ENCODE assay signal across 21 cellular contexts in genomic region chr15:29835301-29835700, GRCh38. TPM values are rescaled to one million over a fixed set of nuclear protein-coding genes. Genes with fewer than 3 reads are reported as not detected.
DNase-seq lines count a peak whose midpoint lies in the region; ATAC-seq and TF ChIP-seq lines count a peak whose summit lies in the region.
"Had no signal": no experiment of that assay in that cellular context is flagged by ENCODE, and none has a peak within 500 bp of the region (broad histone marks: within the 10 kb centered on the region; RNA-seq: fewer than 3 reads in every experiment).

No MANE protein-coding gene starts in this region.

- ATAC-seq in GM23338 (no peak), HG03139 (IDR thresholded peaks at IDR 0.05; ENCODE audit: unreplicated experiment) (no peak)
- ATAC-seq: CD8-positive, alpha-beta T cell; K562; T-cell had no signal

- H3K27ac ChIP-seq in GM23338 (ENCODE audit: low read depth) (no peak overlapping the region), brain microvascular endothelial cell (no peak overlapping the region)
- H3K27ac ChIP-seq: Peyer's patch had no signal

- in situ Hi-C loops in brain microvascular endothelial cell (cut with HindIII; ENCODE audit: low pct_ligation_motif_present, low sequenced_read_pairs) = no loop called here

- H4K20me1 ChIP-seq in GM23338 (replicated peaks; ENCODE audit: insufficient read depth) = no peaks in the 10 kb centered on the region

- TF ChIP-seq CTCF in GM23338 (conservative IDR thresholded peaks at IDR 0.05; ENCODE audit: low read depth in 2 of 2) (no peak), brain microvascular endothelial cell (IDR thresholded peaks at IDR 0.05; ENCODE audit: low read depth, low read length, missing control alignments) (no peak), fibroblast of pulmonary artery (IDR thresholded peaks at IDR 0.05; ENCODE audit: low read length, missing control alignments) (no peak)

- H3K4me3 ChIP-seq in GM23338 (no peak overlapping the region), brain microvascular endothelial cell (ENCODE audit: low read depth, low read length) (no peak overlapping the region), fibroblast of pulmonary artery (replicated peaks; ENCODE audit: low read depth, low read length) (no peak overlapping the region)
- H3K4me3 ChIP-seq: esophagus squamous epithelium, K562, Peyer's patch had no signal

- no peaks in the 10 kb centered on the region for H3K4me1 ChIP-seq in GM23338 (ENCODE audit: insufficient read depth)
- H3K4me1 ChIP-seq: Peyer's patch had no signal

- H3K36me3 Mint-ChIP-seq in GM23338 (ENCODE audit: low read depth) = no peaks in the 10 kb centered on the region
- H3K36me3 Mint-ChIP-seq: CD8-positive, alpha-beta T cell; T-cell had no signal

- no peaks in the 10 kb centered on the region for H3K36me3 ChIP-seq in GM23338 (ENCODE audit: insufficient read depth)
- no peaks in the 10 kb centered on the region for H3K36me3 ChIP-seq in brain microvascular endothelial cell (replicated peaks)
- H3K36me3 ChIP-seq: esophagus squamous epithelium, Peyer's patch had no signal

- no peaks in the 10 kb centered on the region; the same call in 2 of the 3 replicates for H3K9me3 Mint-ChIP-seq in GM23338
- H3K9me3 Mint-ChIP-seq: stimulated activated naive CD8-positive, alpha-beta T cell treated with anti-CD3 and anti-CD28 coated beads, Interleukin-15, Interleukin-2, amounts not matched to agents 100 ng/mL and 50 ng/mL, for 24 hours had no signal

- DNase-seq in GM23338 (ENCODE audit: low spot score) = no peak
- DNase-seq in brain microvascular endothelial cell = peak; percentile 5
- peak; percentile 73 for DNase-seq in fibroblast of pulmonary artery (ENCODE audit: low read depth)
- DNase-seq in lung microvascular endothelial cell (ENCODE audit: low read depth in 2 of 2) = peak; percentile 40 to 73
- DNase-seq in T1000 (lab: John Stamatoyannopoulos, UW) = no peak
- no peak for DNase-seq in NCI-H345 (lab: John Stamatoyannopoulos, UW)
- no peak for DNase-seq in OCI-M1 (lab: John Stamatoyannopoulos, UW)
- DNase-seq: CD8-positive, alpha-beta T cell; cortex of kidney; EL; esophagus squamous epithelium; naive B cell; NCI-H2107; NCI-H82; Peyer's patch; stimulated activated CD4-positive, alpha-beta T cell treated with anti-CD3 and anti-CD28 coated beads, Interleukin-12 subunit alpha, Interleukin-12 subunit beta, amount 100 ng/mL, for 4 hours; T-cell had no signal

- no peaks in the 10 kb centered on the region for H3K4me1 Mint-ChIP-seq in GM23338
- H3K4me1 Mint-ChIP-seq: naive B cell, T-cell had no signal

- H3K4me3 Mint-ChIP-seq in GM23338 = no peak overlapping the region
- H3K4me3 Mint-ChIP-seq: CD8-positive, alpha-beta T cell; stimulated activated naive CD8-positive, alpha-beta T cell treated with anti-CD3 and anti-CD28 coated beads, Interleukin-15, Interleukin-2, amounts not matched to agents 100 ng/mL and 50 ng/mL, for 24 hours; T-cell had no signal

- no peak overlapping the region for H3K4me2 ChIP-seq in GM23338

- H3K27me3 Mint-ChIP-seq in GM23338 (ENCODE audit: insufficient read depth, low read depth, poor library complexity) = peaks cover 3% of the 10 kb centered on the region

- H2AFZ ChIP-seq in GM23338 = peak overlapping the region; percentile 74

- H3K27ac Mint-ChIP-seq in GM23338 = no peak overlapping the region
- H3K27ac Mint-ChIP-seq: activated T-helper 2 cell treated with anti-CD3 and anti-CD28 coated beads, Interferon-gamma antibody, Interleukin-2, Interleukin-4, amounts not matched to agents 10 μg/mL and 5 μg/mL and 100 μg/mL, durations not matched to agents 14 hours and 24 hours and 36 hours; CD8-positive, alpha-beta T cell; naive B cell; stimulated activated naive CD8-positive, alpha-beta T cell treated with anti-CD3 and anti-CD28 coated beads, Interleukin-15, Interleukin-2, amounts not matched to agents 100 ng/mL and 50 ng/mL, for 24 hours; T-cell had no signal

- no peaks in the 10 kb centered on the region for H3F3A ChIP-seq in GM23338 (replicated peaks; ENCODE audit: low read depth)

- H3K9me2 ChIP-seq in GM23338 (ENCODE audit: insufficient read depth) = no peaks in the 10 kb centered on the region

- H3K27me3 ChIP-seq in GM23338 (ENCODE audit: insufficient read depth) = no peaks in the 10 kb centered on the region
- no peaks in the 10 kb centered on the region for H3K27me3 ChIP-seq in brain microvascular endothelial cell (replicated peaks)
- H3K27me3 ChIP-seq: esophagus squamous epithelium, Peyer's patch had no signal

- H3K79me2 ChIP-seq in GM23338 (replicated peaks; ENCODE audit: insufficient read depth) = no peaks in the 10 kb centered on the region

TF ChIP-seq in GM23338, 12 proteins besides CTCF, POLR2A, EP300 and RAD21 (continues in another document):
- TF ChIP-seq EZH2phosphoT487 (IDR thresholded peaks at IDR 0.05; ENCODE audit: unreplicated experiment) (no peak), REST (IDR thresholded peaks at IDR 0.05; ENCODE audit: unreplicated experiment) (no peak), CREB1 (CRISPR knock-in tag; IDR thresholded peaks at IDR 0.05; ENCODE audit: low read depth) (no peak), STAT1 (IDR thresholded peaks at IDR 0.05; ENCODE audit: unreplicated experiment) (no peak), ZNF331 (CRISPR knock-in tag; IDR thresholded peaks at IDR 0.05; ENCODE audit: low read depth) (no peak), NANOG (IDR thresholded peaks at IDR 0.05; ENCODE audit: borderline replicate concordance) (no peak)

RNA-seq across cellular contexts. Expression of gene TJP1, which starts 13.0 kb away (rescaled TPM):
- 108 and 116 TPM in 2 replicates for total RNA-seq in GM23338 (2014; rRNA removed; shearing (Covaris generic))
- 69.8 and 76.2 TPM in 2 replicates for polyA plus RNA-seq in GM23338 (2016; fragmentation: Nextera tagmentation; extraction: Ambion mirVana)
- total RNA-seq in lung microvascular endothelial cell = 68.1 and 69.7 TPM in 2 replicates
- total RNA-seq: activated T-helper 2 cell treated with anti-CD3 and anti-CD28 coated beads, Interferon-gamma antibody, Interleukin-2, Interleukin-4, amounts not matched to agents 10 μg/mL and 5 μg/mL and 100 μg/mL, durations not matched to agents 14 hours and 24 hours and 36 hours; CD8-positive, alpha-beta T cell had no signal

Comparison
In these comparisons a context has a peak if more than half of its experiments do, and no peak if none do; other contexts are left out.
1. DNase-seq: peak in brain microvascular endothelial cell (single experiment), fibroblast of pulmonary artery (single experiment) and lung microvascular endothelial cell (2 of 2); none in GM23338 (single experiment), T1000 (single experiment), NCI-H345 (single experiment) and OCI-M1 (single experiment).